In the genomic region with DNA sequence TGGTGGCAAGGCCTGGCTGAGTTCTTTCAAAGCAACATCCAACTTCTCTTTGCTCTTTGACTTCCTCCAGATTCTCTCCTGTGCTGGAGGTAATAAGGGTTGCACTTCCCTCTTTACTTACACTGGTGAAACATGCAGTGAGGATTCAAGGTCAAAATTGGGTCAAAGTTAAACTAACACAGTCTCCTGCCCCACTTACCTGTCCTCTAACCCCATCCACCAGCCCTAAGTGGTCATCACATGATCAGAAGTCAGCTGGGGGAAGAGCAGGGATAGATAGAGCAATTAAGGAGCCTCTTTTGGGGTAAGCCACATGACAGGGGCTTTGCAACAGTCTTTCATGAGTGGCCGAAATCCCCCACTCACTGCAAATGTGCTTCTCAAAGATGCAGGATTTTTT, we compare ENCODE assay signal across 1 cellular context. TPM values are rescaled to one million over a fixed set of nuclear protein-coding genes. Genes with fewer than 3 reads are reported as not detected.
"Had no signal": no experiment of that assay in that cellular context is flagged by ENCODE, and none has a peak within 500 bp of the region (broad histone marks: within the 10 kb centered on the region; RNA-seq: fewer than 3 reads in every experiment).

No MANE protein-coding gene starts in this region.

RNA-seq across cellular contexts. Expression of gene PTGS1, which starts 46.2 kb away (rescaled TPM):
- total RNA-seq: activated naive CD4-positive, alpha-beta T cell treated with anti-CD3 and anti-CD28 coated beads for 36 hours had no signal
